1 cellular context compared by ENCODE assay signal in genomic region chr7:44990520-44991023, GRCh38.
TF ChIP-seq lines count a peak whose summit lies in the region.

No MANE protein-coding gene starts in this region.

TF ChIP-seq in K562, 482 proteins besides CTCF, POLR2A, EP300 and RAD21 (continues in another document):
- TF ChIP-seq ZNF23 (CRISPR knock-in tag; IDR thresholded peaks at IDR 0.05) (no peak), TBP (optimal IDR thresholded peaks at IDR 0.05; ENCODE audit: low read depth, low read length) (no peak), ATF6 (CRISPR knock-in tag; IDR thresholded peaks at IDR 0.05) (no peak), KAT7 (CRISPR knock-in tag; IDR thresholded peaks at IDR 0.05; ENCODE audit: borderline replicate concordance) (no peak), FOXA1 (IDR thresholded peaks at IDR 0.05; ENCODE audit: borderline replicate concordance) (no peak), HOMEZ (CRISPR knock-in tag; IDR thresholded peaks at IDR 0.05) (no peak), ZNF408 (CRISPR knock-in tag; IDR thresholded peaks at IDR 0.05; ENCODE audit: low read depth) (no peak), AFF1 (IDR thresholded peaks at IDR 0.05; ENCODE audit: low read depth in 1 of 2, partially characterized antibody in 2 of 2) (no peak), ZBTB8A (IDR thresholded peaks at IDR 0.05; ENCODE audit: partially characterized antibody) (no peak), E2F1 (CRISPR knock-in tag; IDR thresholded peaks at IDR 0.05) (no peak), TSHZ1 (CRISPR knock-in tag; IDR thresholded peaks at IDR 0.05) (no peak), ASH1L (IDR thresholded peaks at IDR 0.05; ENCODE audit: borderline replicate concordance, low read depth, partially characterized antibody) (no peak), SP1 (CRISPR knock-in tag; IDR thresholded peaks at IDR 0.05) (no peak), MEF2A (IDR thresholded peaks at IDR 0.05; ENCODE audit: control insufficient read depth, low read depth, low read length) (peak; percentile 71; the same call in 1 of the 2 replicates), MYBL2 (IDR thresholded peaks at IDR 0.05; ENCODE audit: low read depth) (no peak), MYBL2 (CRISPR knock-in tag; IDR thresholded peaks at IDR 0.05; ENCODE audit: borderline replicate concordance) (no peak), CAMTA2 (CRISPR knock-in tag; conservative IDR thresholded peaks at IDR 0.05) (no peak), BHLHE40 (IDR thresholded peaks at IDR 0.05; ENCODE audit: low read length) (peak; percentile 77), PTBP1 (IDR thresholded peaks at IDR 0.05; ENCODE audit: low read depth, low read length) (no peak), PHF21A (IDR thresholded peaks at IDR 0.05; ENCODE audit: borderline replicate concordance, low read depth) (peak; percentile 70; the same call in 1 of the 2 replicates), XRCC4 (IDR thresholded peaks at IDR 0.05; ENCODE audit: extremely low read depth, insufficient read depth, insufficient read length) (no peak), HDAC1 (IDR thresholded peaks at IDR 0.05) (peak in 1 of 2 experiments; percentile 63; a peak in 2 of 4 replicates), ZNF253 (CRISPR knock-in tag; conservative IDR thresholded peaks at IDR 0.05) (no peak), NONO (IDR thresholded peaks at IDR 0.05; ENCODE audit: low read depth in 2 of 2, low read length in 1 of 2) (no peak), E2F6 (IDR thresholded peaks at IDR 0.05; ENCODE audit: borderline replicate concordance in 1 of 2, extremely low read depth in 1 of 2, insufficient read depth in 1 of 2, insufficient read length in 1 of 2, low read depth in 1 of 2, low read length in 1 of 2, poor library complexity in 1 of 2, severe bottlenecking in 1 of 2) (no peak), ZNF764 (CRISPR knock-in tag; IDR thresholded peaks at IDR 0.05; ENCODE audit: low read depth) (no peak), CEBPG (CRISPR knock-in tag; IDR thresholded peaks at IDR 0.05) (no peak), CEBPG (tag; conservative IDR thresholded peaks at IDR 0.05 in 1 of 2, IDR thresholded peaks at IDR 0.05 in 1 of 2) (no peak), CC2D1A (IDR thresholded peaks at IDR 0.05) (no peak), CHD1 (IDR thresholded peaks at IDR 0.05; ENCODE audit: low read length) (no peak), ZNF76 (CRISPR knock-in tag; IDR thresholded peaks at IDR 0.05; ENCODE audit: borderline replicate concordance) (no peak), TCFL5 (CRISPR knock-in tag; conservative IDR thresholded peaks at IDR 0.05) (no peak), ZBTB7A (IDR thresholded peaks at IDR 0.05; ENCODE audit: borderline replicate concordance, control insufficient read depth, low read depth, low read length) (no peak), FOSL1 (tag; conservative IDR thresholded peaks at IDR 0.05) (peak; percentile 64), ETV5 (CRISPR knock-in tag; IDR thresholded peaks at IDR 0.05; ENCODE audit: low read depth) (no peak), USF2 (CRISPR knock-in tag; IDR thresholded peaks at IDR 0.05) (no peak), MCM2 (IDR thresholded peaks at IDR 0.05; ENCODE audit: low read depth) (no peak), IRF1 (CRISPR knock-in tag; IDR thresholded peaks at IDR 0.05; ENCODE audit: borderline replicate concordance) (no peak), ZNF41 (CRISPR knock-in tag; conservative IDR thresholded peaks at IDR 0.05) (no peak), CUX1 (CRISPR knock-in tag; IDR thresholded peaks at IDR 0.05) (no peak), SMAD1 (IDR thresholded peaks at IDR 0.05; ENCODE audit: low read depth, low read length, partially characterized antibody) (no peak), MAZ (CRISPR knock-in tag; conservative IDR thresholded peaks at IDR 0.05 in 1 of 2, IDR thresholded peaks at IDR 0.05 in 1 of 2) (no peak), GATAD2B (IDR thresholded peaks at IDR 0.05; ENCODE audit: borderline replicate concordance) (no peak), RBM25 (IDR thresholded peaks at IDR 0.05; ENCODE audit: low read depth, low read length, severe bottlenecking) (no peak)
